In genomic region chr16:23148166-23148512, GRCh38 we compare ENCODE assay signal across 8 cellular contexts. TPM values are rescaled to one million over a fixed set of nuclear protein-coding genes. Genes with fewer than 3 reads are reported as not detected.
DNase-seq lines count a peak whose midpoint lies in the region; ATAC-seq and TF ChIP-seq lines count a peak whose summit lies in the region.

No MANE protein-coding gene starts in this region.

- no peak for DNase-seq in SK-N-MC (ENCODE audit: low read depth, low spot score)
- DNase-seq in fibroblast of mammary gland (ENCODE audit: low read depth), result peak; percentile 26
- no peak for DNase-seq in retinal pigment epithelial cell (ENCODE audit: low read depth)
- no peak for DNase-seq in activated gamma-delta T cell (lab: John Stamatoyannopoulos, UW)
- no peak for DNase-seq in posterior vena cava (ENCODE audit: low spot score)
- no peak for DNase-seq in T-helper 9 cell

- TF ChIP-seq CTCF in fibroblast of mammary gland (conservative IDR thresholded peaks at IDR 0.05; ENCODE audit: control insufficient read depth, insufficient read depth, low read depth, low read length) (no peak), retinal pigment epithelial cell (conservative IDR thresholded peaks at IDR 0.05; ENCODE audit: low read depth, low read length) (no peak)

- H3K27ac ChIP-seq in SK-N-MC, result no peak overlapping the region

- no peak for ATAC-seq in HG02678 (IDR thresholded peaks at IDR 0.05; ENCODE audit: unreplicated experiment)

- no peaks in the 10 kb centered on the region for H3K36me3 ChIP-seq in SK-N-MC (ENCODE audit: insufficient read depth, low read length)

- H3K9me3 ChIP-seq in SK-N-MC (ENCODE audit: low read depth, low read length), result no peaks in the 10 kb centered on the region

- H3K9ac ChIP-seq in SK-N-MC (ENCODE audit: insufficient read length), result peak overlapping the region; percentile 59

- H3K4me3 ChIP-seq in GM08714 (ENCODE audit: low read length) (peak overlapping the region; percentile 72), SK-N-MC (peak overlapping the region; percentile 83), fibroblast of mammary gland (ENCODE audit: control insufficient read depth, low read depth, low read length) (peak overlapping the region; percentile 78), retinal pigment epithelial cell (ENCODE audit: low read length) (peak overlapping the region; percentile 61)

- intact Hi-C loops in posterior vena cava (cut with DNase I), result loop anchor here in 1 of 2 donors (1.0 kb wide), 1 partner anchor 45 kb away; no protein-coding TSS in a partner anchor

RNA-seq across cellular contexts. Expression of gene USP31, which starts 1.1 kb away (rescaled TPM):
- total RNA-seq in posterior vena cava, result 10 to 100 TPM; 13.0 to 18.9 TPM

RNA-seq across cellular contexts. Expression of gene SCNN1G, which starts 34.4 kb away (rescaled TPM):
- not detected for total RNA-seq in posterior vena cava
